In the genomic region with DNA sequence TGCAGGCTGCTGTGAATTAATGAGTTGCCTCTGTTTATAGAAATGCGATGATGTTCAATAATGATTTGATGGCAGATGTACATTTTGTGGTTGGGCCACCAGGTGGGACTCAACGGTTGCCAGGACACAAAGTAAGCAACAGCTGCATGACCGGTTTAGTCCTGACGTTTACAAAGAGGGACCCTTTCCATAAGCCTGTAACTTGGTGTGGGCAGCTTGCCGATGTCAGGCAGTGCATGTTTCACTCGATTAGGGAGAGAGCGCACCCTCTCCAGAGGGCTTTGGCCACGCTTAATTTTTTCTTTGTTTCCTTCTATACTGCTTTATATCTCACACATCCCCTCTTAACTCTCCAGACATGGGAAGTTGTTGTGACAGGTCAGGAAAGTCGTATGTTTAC, we compare ENCODE assay signal across 10 cellular contexts. TPM values are rescaled to one million over a fixed set of nuclear protein-coding genes. Genes with fewer than 3 reads are reported as not detected.
DNase-seq lines count a peak whose midpoint lies in the region; ATAC-seq and TF ChIP-seq lines count a peak whose summit lies in the region.
"Had no signal": no experiment of that assay in that cellular context is flagged by ENCODE, and none has a peak within 500 bp of the region (broad histone marks: within the 10 kb centered on the region; RNA-seq: fewer than 3 reads in every experiment).

No MANE protein-coding gene starts in this region.

- H3K27me3 ChIP-seq in left lung (no peaks in the 10 kb centered on the region), thymus (ENCODE audit: control insufficient read depth, insufficient read depth) (no peaks in the 10 kb centered on the region), tibial artery (no peaks in the 10 kb centered on the region)
- H3K27me3 ChIP-seq: SJSA1 had no signal

- peak overlapping the region; percentile 22 to 40 for H3K27ac ChIP-seq in left lung
- no peak overlapping the region for H3K27ac ChIP-seq in thymus (ENCODE audit: low read depth)
- no peak overlapping the region for H3K27ac ChIP-seq in tibial artery
- H3K27ac ChIP-seq: SJSA1 had no signal

- H3K36me3 ChIP-seq in left lung = peaks cover 0 to 12% of the 10 kb centered on the region in 2 donors
- H3K36me3 ChIP-seq in thymus (ENCODE audit: control insufficient read depth, insufficient read depth) = peaks cover 7% of the 10 kb centered on the region
- H3K36me3 ChIP-seq in tibial artery = peaks cover 11 to 19% (median 17%) of the 10 kb centered on the region in 3 donors

- intact Hi-C loops in left lung (cut with DNase I) = no loop called here
- intact Hi-C loops in tibial artery (cut with DNase I; ENCODE audit: low total_unique reads) = no loop called here

- H3K4me3 ChIP-seq in astrocyte of the cerebellum (ENCODE audit: low read depth, low read length) (peak overlapping the region; percentile 27), left lung (peak overlapping the region; percentile 10 to 26), thymus (ENCODE audit: low read length) (peak overlapping the region; percentile 36), tibial artery (peak overlapping the region in 1 of 2 donors; percentile 22)
- H3K4me3 ChIP-seq: GM12878, SJSA1 had no signal

- H3K9me3 ChIP-seq in left lung (no peaks in the 10 kb centered on the region), thymus (ENCODE audit: control insufficient read depth) (no peaks in the 10 kb centered on the region), tibial artery (no peaks in the 10 kb centered on the region)
- H3K9me3 ChIP-seq: SJSA1 had no signal

- peak; percentile 33 for ATAC-seq in left lung
- ATAC-seq in GM18517 (IDR thresholded peaks at IDR 0.05; ENCODE audit: unreplicated experiment) = no peak
- no peak for ATAC-seq in HG03095 (IDR thresholded peaks at IDR 0.05; ENCODE audit: unreplicated experiment)
- ATAC-seq in HG02938 (IDR thresholded peaks at IDR 0.05; ENCODE audit: unreplicated experiment) = no peak
- ATAC-seq: GM12878 had no signal

- H3K4me1 ChIP-seq in left lung (peaks cover 0 to 20% of the 10 kb centered on the region in 2 donors), thymus (ENCODE audit: control insufficient read depth, insufficient read depth, low read length) (peaks cover 10% of the 10 kb centered on the region), tibial artery (peaks cover 0 to 25% (median 11%) of the 10 kb centered on the region in 4 donors)
- H3K4me1 ChIP-seq: SJSA1 had no signal

- no peak for TF ChIP-seq CTCF in astrocyte of the cerebellum (IDR thresholded peaks at IDR 0.05; ENCODE audit: low read depth, low read length, missing control alignments)
- no peak for TF ChIP-seq CTCF in left lung (IDR thresholded peaks at IDR 0.05)
- no peak for TF ChIP-seq CTCF in tibial artery (IDR thresholded peaks at IDR 0.05)

- WGBS in thymus = 31% methylated on average over 9 of the region's 9 CpGs

- in situ Hi-C loops in astrocyte of the cerebellum (cut with HindIII; ENCODE audit: low sequenced_read_pairs) = no loop called here

- DNase-seq in NCI-H128 (lab: John Stamatoyannopoulos, UW; ENCODE audit: unreplicated experiment) (peak; percentile 74), astrocyte of the cerebellum (ENCODE audit: low read depth) (peak; percentile 33), left lung (no peak), tibial artery (no peak)

RNA-seq across cellular contexts. Expression of a gene that starts 1.4 kb away (rescaled TPM):
- total RNA-seq in left lung = 10 to 100 TPM; 24.7 to 26.1 TPM
- polyA plus RNA-seq in thymus = 14.0 TPM

Comparison
In these comparisons a context has a peak if more than half of its experiments do, and no peak if none do; other contexts are left out.
1. DNase-seq: peak in NCI-H128 (single experiment) and astrocyte of the cerebellum (single experiment); none in left lung (0 of 2) and tibial artery (0 of 2).
2. H3K27ac ChIP-seq: peak in left lung (2 of 2); none in thymus (single experiment) and tibial artery (0 of 2).